1 cellular context compared by ENCODE assay signal in the genomic region with DNA sequence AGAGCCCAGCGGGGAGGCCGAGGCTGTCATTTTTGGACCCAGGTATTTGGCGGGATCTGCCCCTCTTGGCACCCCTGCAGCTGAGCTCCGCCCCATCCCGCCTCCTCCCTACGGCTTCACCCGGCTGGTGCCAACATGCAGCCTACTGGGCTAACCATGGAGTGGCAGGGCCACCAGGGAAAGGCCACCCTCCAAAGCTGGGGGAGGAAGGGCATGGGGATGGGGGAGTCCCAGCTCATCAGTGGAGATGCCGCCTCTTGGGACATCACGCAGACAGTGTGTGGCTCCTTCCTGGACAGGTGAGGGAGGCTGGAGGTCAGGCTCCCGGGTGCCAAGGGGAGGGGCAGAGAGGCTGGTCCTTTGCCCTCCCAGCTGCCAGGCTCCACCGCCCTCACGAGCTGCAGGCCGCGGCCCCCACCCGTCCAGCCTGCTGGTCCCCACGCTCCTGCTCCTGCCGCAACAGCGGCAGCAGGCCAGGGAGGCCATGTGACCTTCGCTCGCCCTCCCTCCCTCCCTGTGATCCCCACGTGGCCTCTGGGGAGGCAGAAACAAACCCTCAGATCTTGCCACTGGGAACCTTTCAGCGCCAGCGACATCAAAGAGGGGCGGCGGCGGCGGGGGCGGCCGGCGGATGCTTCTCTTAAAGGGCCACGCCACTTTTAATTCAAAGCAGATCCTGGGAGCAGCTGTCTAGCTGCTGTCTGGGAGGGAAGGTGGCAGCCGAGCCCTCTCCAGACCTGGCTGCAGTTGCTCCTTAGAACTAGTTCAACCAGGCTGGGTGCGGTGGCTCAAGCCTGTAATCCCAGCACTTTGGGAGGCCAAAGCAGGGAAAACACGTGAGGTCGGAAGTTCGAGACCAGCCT.
TF ChIP-seq lines count a peak whose summit lies in the region.

No MANE protein-coding gene starts in this region.

TF ChIP-seq in HepG2, 621 proteins besides CTCF, POLR2A, EP300 and RAD21 (continues in another document):
- TF ChIP-seq ZNF776 (CRISPR knock-in tag; IDR thresholded peaks at IDR 0.05): peak; percentile 94; the same call in 1 of the 2 replicates
- TF ChIP-seq, protein P1, sequence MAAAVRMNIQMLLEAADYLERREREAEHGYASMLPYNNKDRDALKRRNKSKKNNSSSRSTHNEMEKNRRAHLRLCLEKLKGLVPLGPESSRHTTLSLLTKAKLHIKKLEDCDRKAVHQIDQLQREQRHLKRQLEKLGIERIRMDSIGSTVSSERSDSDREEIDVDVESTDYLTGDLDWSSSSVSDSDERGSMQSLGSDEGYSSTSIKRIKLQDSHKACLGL (CRISPR knock-in tag; IDR thresholded peaks at IDR 0.05): peak; percentile 93
- no peak for TF ChIP-seq ZNF530 (CRISPR knock-in tag; IDR thresholded peaks at IDR 0.05; ENCODE audit: low read depth)
- no peak for TF ChIP-seq ZNF282 (IDR thresholded peaks at IDR 0.05; ENCODE audit: partially characterized antibody)
- peak; percentile 78 for TF ChIP-seq BCL6 (CRISPR knock-in tag; IDR thresholded peaks at IDR 0.05)
- no peak for TF ChIP-seq THYN1 (CRISPR knock-in tag; IDR thresholded peaks at IDR 0.05; ENCODE audit: borderline replicate concordance, low read depth)
- TF ChIP-seq, protein P2, sequence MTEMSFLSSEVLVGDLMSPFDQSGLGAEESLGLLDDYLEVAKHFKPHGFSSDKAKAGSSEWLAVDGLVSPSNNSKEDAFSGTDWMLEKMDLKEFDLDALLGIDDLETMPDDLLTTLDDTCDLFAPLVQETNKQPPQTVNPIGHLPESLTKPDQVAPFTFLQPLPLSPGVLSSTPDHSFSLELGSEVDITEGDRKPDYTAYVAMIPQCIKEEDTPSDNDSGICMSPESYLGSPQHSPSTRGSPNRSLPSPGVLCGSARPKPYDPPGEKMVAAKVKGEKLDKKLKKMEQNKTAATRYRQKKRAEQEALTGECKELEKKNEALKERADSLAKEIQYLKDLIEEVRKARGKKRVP (CRISPR knock-in tag; IDR thresholded peaks at IDR 0.05): peak in 1 of 2 experiments; percentile 81; a peak in 2 of 4 replicates
- no peak for TF ChIP-seq BRCA1 (CRISPR knock-in tag; IDR thresholded peaks at IDR 0.05)
- peak; percentile 27; the same call in 1 of the 2 replicates for TF ChIP-seq ZBTB42 (CRISPR knock-in tag; IDR thresholded peaks at IDR 0.05)
- TF ChIP-seq ZNF350 (CRISPR knock-in tag; IDR thresholded peaks at IDR 0.05; ENCODE audit: borderline replicate concordance, low read depth): peak; percentile 97
- TF ChIP-seq MED13 (CRISPR knock-in tag; IDR thresholded peaks at IDR 0.05): peak; percentile 91
- peak; percentile 71; the same call in 1 of the 2 replicates for TF ChIP-seq ZNF652 (CRISPR knock-in tag; IDR thresholded peaks at IDR 0.05; ENCODE audit: borderline replicate concordance, low read depth)
- TF ChIP-seq HOXA5 (CRISPR knock-in tag; IDR thresholded peaks at IDR 0.05): peak; percentile 96
- no peak for TF ChIP-seq ZNF224 (CRISPR knock-in tag; IDR thresholded peaks at IDR 0.05)
- peak; percentile 54; the same call in 1 of the 2 replicates for TF ChIP-seq PHF20 (CRISPR knock-in tag; IDR thresholded peaks at IDR 0.05)
- TF ChIP-seq HDAC1 (CRISPR knock-in tag; IDR thresholded peaks at IDR 0.05): peak; percentile 94
- 0 out of 2 replicates have a peak, but pooled peaks have one; percentile 20 for TF ChIP-seq ZNF737 (CRISPR knock-in tag; IDR thresholded peaks at IDR 0.05; ENCODE audit: borderline replicate concordance)
- peak; percentile 97 for TF ChIP-seq ZSCAN25 (CRISPR knock-in tag; IDR thresholded peaks at IDR 0.05)
- TF ChIP-seq CBX2 (IDR thresholded peaks at IDR 0.05; ENCODE audit: low read depth, low read length): no peak
- TF ChIP-seq CBX2 (CRISPR knock-in tag; IDR thresholded peaks at IDR 0.05; ENCODE audit: low read depth): 0 out of 2 replicates have a peak, but pooled peaks have one; percentile 22
- TF ChIP-seq, protein P3, sequence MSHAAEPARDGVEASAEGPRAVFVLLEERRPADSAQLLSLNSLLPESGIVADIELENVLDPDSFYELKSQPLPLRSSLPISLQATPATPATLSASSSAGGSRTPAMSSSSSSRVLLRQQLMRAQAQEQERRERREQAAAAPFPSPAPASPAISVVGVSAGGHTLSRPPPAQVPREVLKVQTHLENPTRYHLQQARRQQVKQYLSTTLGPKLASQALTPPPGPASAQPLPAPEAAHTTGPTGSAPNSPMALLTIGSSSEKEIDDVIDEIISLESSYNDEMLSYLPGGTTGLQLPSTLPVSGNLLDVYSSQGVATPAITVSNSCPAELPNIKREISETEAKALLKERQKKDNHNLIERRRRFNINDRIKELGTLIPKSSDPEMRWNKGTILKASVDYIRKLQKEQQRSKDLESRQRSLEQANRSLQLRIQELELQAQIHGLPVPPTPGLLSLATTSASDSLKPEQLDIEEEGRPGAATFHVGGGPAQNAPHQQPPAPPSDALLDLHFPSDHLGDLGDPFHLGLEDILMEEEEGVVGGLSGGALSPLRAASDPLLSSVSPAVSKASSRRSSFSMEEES (CRISPR knock-in tag; IDR thresholded peaks at IDR 0.05): peak; percentile 99
- peak; percentile 95 for TF ChIP-seq ZNF777 (CRISPR knock-in tag; IDR thresholded peaks at IDR 0.05)
- TF ChIP-seq, protein P4, sequence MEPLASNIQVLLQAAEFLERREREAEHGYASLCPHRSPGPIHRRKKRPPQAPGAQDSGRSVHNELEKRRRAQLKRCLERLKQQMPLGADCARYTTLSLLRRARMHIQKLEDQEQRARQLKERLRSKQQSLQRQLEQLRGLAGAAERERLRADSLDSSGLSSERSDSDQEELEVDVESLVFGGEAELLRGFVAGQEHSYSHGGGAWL (CRISPR knock-in tag; IDR thresholded peaks at IDR 0.05): peak; percentile 92; the same call in 1 of the 2 replicates
- 0 out of 2 replicates have a peak, but pooled peaks have one; percentile 70 for TF ChIP-seq MZF1 (CRISPR knock-in tag; IDR thresholded peaks at IDR 0.05; ENCODE audit: borderline replicate concordance)
- TF ChIP-seq JUND (CRISPR knock-in tag; IDR thresholded peaks at IDR 0.05): peak; percentile 43; the same call in 1 of the 2 replicates
- TF ChIP-seq TEAD2 (CRISPR knock-in tag; IDR thresholded peaks at IDR 0.05): peak; percentile 55; the same call in 1 of the 2 replicates
- TF ChIP-seq ZNF644 (CRISPR knock-in tag; IDR thresholded peaks at IDR 0.05; ENCODE audit: low read depth): no peak
- TF ChIP-seq, protein P5, sequence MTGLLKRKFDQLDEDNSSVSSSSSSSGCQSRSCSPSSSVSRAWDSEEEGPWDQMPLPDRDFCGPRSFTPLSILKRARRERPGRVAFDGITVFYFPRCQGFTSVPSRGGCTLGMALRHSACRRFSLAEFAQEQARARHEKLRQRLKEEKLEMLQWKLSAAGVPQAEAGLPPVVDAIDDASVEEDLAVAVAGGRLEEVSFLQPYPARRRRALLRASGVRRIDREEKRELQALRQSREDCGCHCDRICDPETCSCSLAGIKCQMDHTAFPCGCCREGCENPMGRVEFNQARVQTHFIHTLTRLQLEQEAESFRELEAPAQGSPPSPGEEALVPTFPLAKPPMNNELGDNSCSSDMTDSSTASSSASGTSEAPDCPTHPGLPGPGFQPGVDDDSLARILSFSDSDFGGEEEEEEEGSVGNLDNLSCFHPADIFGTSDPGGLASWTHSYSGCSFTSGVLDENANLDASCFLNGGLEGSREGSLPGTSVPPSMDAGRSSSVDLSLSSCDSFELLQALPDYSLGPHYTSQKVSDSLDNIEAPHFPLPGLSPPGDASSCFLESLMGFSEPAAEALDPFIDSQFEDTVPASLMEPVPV (CRISPR knock-in tag; IDR thresholded peaks at IDR 0.05): peak; percentile 55; the same call in 1 of the 2 replicates
- peak; percentile 80 for TF ChIP-seq SP4 (CRISPR knock-in tag; IDR thresholded peaks at IDR 0.05)
- TF ChIP-seq CBX1 (IDR thresholded peaks at IDR 0.05; ENCODE audit: low read depth): peak; percentile 95
- peak; percentile 87 for TF ChIP-seq DPF2 (CRISPR knock-in tag; IDR thresholded peaks at IDR 0.05; ENCODE audit: borderline replicate concordance, low read depth)
- no peak for TF ChIP-seq NR3C1 (CRISPR knock-in tag; IDR thresholded peaks at IDR 0.05)
- TF ChIP-seq, protein P6, sequence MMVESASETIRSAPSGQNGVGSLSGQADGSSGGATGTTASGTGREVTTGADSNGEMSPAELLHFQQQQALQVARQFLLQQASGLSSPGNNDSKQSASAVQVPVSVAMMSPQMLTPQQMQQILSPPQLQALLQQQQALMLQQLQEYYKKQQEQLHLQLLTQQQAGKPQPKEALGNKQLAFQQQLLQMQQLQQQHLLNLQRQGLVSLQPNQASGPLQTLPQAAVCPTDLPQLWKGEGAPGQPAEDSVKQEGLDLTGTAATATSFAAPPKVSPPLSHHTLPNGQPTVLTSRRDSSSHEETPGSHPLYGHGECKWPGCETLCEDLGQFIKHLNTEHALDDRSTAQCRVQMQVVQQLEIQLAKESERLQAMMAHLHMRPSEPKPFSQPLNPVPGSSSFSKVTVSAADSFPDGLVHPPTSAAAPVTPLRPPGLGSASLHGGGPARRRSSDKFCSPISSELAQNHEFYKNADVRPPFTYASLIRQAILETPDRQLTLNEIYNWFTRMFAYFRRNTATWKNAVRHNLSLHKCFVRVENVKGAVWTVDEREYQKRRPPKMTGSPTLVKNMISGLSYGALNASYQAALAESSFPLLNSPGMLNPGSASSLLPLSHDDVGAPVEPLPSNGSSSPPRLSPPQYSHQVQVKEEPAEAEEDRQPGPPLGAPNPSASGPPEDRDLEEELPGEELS (CRISPR knock-in tag; IDR thresholded peaks at IDR 0.05): peak; percentile 95
- TF ChIP-seq, protein P7, sequence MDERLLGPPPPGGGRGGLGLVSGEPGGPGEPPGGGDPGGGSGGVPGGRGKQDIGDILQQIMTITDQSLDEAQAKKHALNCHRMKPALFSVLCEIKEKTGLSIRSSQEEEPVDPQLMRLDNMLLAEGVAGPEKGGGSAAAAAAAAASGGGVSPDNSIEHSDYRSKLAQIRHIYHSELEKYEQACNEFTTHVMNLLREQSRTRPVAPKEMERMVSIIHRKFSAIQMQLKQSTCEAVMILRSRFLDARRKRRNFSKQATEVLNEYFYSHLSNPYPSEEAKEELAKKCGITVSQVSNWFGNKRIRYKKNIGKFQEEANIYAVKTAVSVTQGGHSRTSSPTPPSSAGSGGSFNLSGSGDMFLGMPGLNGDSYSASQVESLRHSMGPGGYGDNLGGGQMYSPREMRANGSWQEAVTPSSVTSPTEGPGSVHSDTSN (CRISPR knock-in tag; IDR thresholded peaks at IDR 0.05): no peak
- TF ChIP-seq SNAPC2 (CRISPR knock-in tag; IDR thresholded peaks at IDR 0.05): peak; percentile 12; the same call in 1 of the 2 replicates
- TF ChIP-seq ZNF263 (CRISPR knock-in tag; IDR thresholded peaks at IDR 0.05): peak; percentile 72; the same call in 1 of the 2 replicates
- TF ChIP-seq, protein P8, sequence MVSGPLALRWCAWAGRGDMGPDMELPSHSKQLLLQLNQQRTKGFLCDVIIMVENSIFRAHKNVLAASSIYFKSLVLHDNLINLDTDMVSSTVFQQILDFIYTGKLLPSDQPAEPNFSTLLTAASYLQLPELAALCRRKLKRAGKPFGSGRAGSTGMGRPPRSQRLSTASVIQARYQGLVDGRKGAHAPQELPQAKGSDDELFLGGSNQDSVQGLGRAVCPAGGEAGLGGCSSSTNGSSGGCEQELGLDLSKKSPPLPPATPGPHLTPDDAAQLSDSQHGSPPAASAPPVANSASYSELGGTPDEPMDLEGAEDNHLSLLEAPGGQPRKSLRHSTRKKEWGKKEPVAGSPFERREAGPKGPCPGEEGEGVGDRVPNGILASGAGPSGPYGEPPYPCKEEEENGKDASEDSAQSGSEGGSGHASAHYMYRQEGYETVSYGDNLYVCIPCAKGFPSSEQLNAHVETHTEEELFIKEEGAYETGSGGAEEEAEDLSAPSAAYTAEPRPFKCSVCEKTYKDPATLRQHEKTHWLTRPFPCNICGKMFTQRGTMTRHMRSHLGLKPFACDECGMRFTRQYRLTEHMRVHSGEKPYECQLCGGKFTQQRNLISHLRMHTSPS (CRISPR knock-in tag; IDR thresholded peaks at IDR 0.05; ENCODE audit: low read depth): peak; percentile 100
- peak; percentile 94 for TF ChIP-seq ZNF605 (CRISPR knock-in tag; IDR thresholded peaks at IDR 0.05)
- TF ChIP-seq PRPF4 (IDR thresholded peaks at IDR 0.05; ENCODE audit: low read depth, low read length, poor library complexity, severe bottlenecking): no peak
- peak; percentile 84 for TF ChIP-seq SIX4 (CRISPR knock-in tag; IDR thresholded peaks at IDR 0.05)
- no peak for TF ChIP-seq ZFP41 (CRISPR knock-in tag; IDR thresholded peaks at IDR 0.05; ENCODE audit: borderline replicate concordance)
- peak; percentile 58 for TF ChIP-seq HNF4G (IDR thresholded peaks at IDR 0.05; ENCODE audit: borderline replicate concordance, low read depth, low read length)
- TF ChIP-seq HNF4G (CRISPR knock-in tag; IDR thresholded peaks at IDR 0.05; ENCODE audit: borderline replicate concordance, low read depth): 0 out of 2 replicates have a peak, but pooled peaks have one; percentile 48
- TF ChIP-seq NKX3-1 (CRISPR knock-in tag; IDR thresholded peaks at IDR 0.05): peak; percentile 80; the same call in 1 of the 2 replicates
